In genomic region chr3:36814776-36815175, GRCh38 we compare ENCODE assay signal across 19 cellular contexts. TPM values are rescaled to one million over a fixed set of nuclear protein-coding genes. Genes with fewer than 3 reads are reported as not detected.
DNase-seq lines count a peak whose midpoint lies in the region; ATAC-seq, FAIRE-seq and TF ChIP-seq lines count a peak whose summit lies in the region.
"Had no signal": no experiment of that assay in that cellular context is flagged by ENCODE, and none has a peak within 500 bp of the region (broad histone marks: within the 10 kb centered on the region; RNA-seq: fewer than 3 reads in every experiment).

No MANE protein-coding gene starts in this region.

- POLR2A ChIA-PET in IMR-90 (lab: Charles Lee; ENCODE audit: unreplicated experiment): no interaction called here

- dilution Hi-C loops in IMR-90 (cut with HindIII; ENCODE audit: low sequenced_read_pairs, unreplicated experiment): no loop called here

- no peak overlapping the region for H3K23ac ChIP-seq in IMR-90 (ENCODE audit: low read depth, low read length)

- no peak overlapping the region for H3K9ac ChIP-seq in IMR-90 (ENCODE audit: low read depth, low read length)

- H3K27ac ChIP-seq in IMR-90 (ENCODE audit: insufficient read depth, low read length) (no peak overlapping the region), caudate nucleus (ENCODE audit: low read depth, low read length) (peak overlapping the region; percentile 13), spleen (no peak overlapping the region)
- H3K27ac ChIP-seq: heart right ventricle had no signal

- no peaks in the 10 kb centered on the region for H3K9me3 ChIP-seq in IMR-90 (ENCODE audit: control insufficient read depth, insufficient read depth, low read length)
- no peaks in the 10 kb centered on the region for H3K9me3 ChIP-seq in spleen
- H3K9me3 ChIP-seq: heart right ventricle, MG63 had no signal

- H2AK5ac ChIP-seq in IMR-90 (ENCODE audit: low read depth, low read length): no peak overlapping the region

- H2BK20ac ChIP-seq in IMR-90 (ENCODE audit: low read depth, low read length): no peak overlapping the region

- H3K56ac ChIP-seq in IMR-90 (ENCODE audit: extremely low read depth, insufficient read depth, low read length): no peak overlapping the region

- H3K4me3 ChIP-seq in IMR-90 (ENCODE audit: insufficient read depth, low read depth, low read length) (no peak overlapping the region), spleen (no peak overlapping the region)
- H3K4me3 ChIP-seq: heart right ventricle, MG63 had no signal

- no peak overlapping the region for H2BK5ac ChIP-seq in IMR-90 (ENCODE audit: low read depth, low read length, poor library complexity, severe bottlenecking)

- H3K4me1 Mint-ChIP-seq in osteocyte (ENCODE audit: unreplicated experiment): no peaks in the 10 kb centered on the region
- H3K4me1 Mint-ChIP-seq: activated CD4-positive, alpha-beta T cell treated with anti-CD3 and anti-CD28 coated beads, Interleukin-2, amount 10 ng/mL, durations not matched to agents 24 days and 14 days; CD4-positive, alpha-beta memory T cell; T-cell had no signal

- H3K79me1 ChIP-seq in IMR-90 (ENCODE audit: low read depth in 1 of 2, low read length in 2 of 2): no peaks in the 10 kb centered on the region

- no peak overlapping the region for H2BK120ac ChIP-seq in IMR-90 (ENCODE audit: low read depth, low read length)

- TF ChIP-seq CTCF in GM12874 (IDR thresholded peaks at IDR 0.05; ENCODE audit: insufficient read depth, low read depth, low read length) (peak; percentile 13; the same call in 1 of the 2 replicates), IMR-90 (conservative IDR thresholded peaks at IDR 0.05; ENCODE audit: low read depth, low read length) (0 out of 2 replicates have a peak, but pooled peaks have one; percentile 13), osteocyte (IDR thresholded peaks at IDR 0.05) (no peak), spleen (IDR thresholded peaks at IDR 0.05 in 8 of 11, conservative IDR thresholded peaks at IDR 0.05 in 3 of 11) (no peak)

- H4K8ac ChIP-seq in IMR-90 (ENCODE audit: low read depth in 2 of 2, low read length in 2 of 2): no peak overlapping the region

- no peak overlapping the region for H2AFZ ChIP-seq in IMR-90 (replicated peaks; ENCODE audit: low read length, poor library complexity)

- no peaks in the 10 kb centered on the region for H3K9me1 ChIP-seq in IMR-90 (ENCODE audit: insufficient read depth, low read length)

- H2BK15ac ChIP-seq in IMR-90 (ENCODE audit: low read depth, low read length): no peak overlapping the region

- 51% methylated on average over 2 of the region's 4 CpGs; no CpG with 5 or more reads in 1 of the 2 experiments for WGBS in IMR-90 (ENCODE audit: extremely low coverage in 2 of 2, insufficient read length in 1 of 2), 2 experiments
- 68 to 85% (median 84%) methylated on average over 4 of the region's 4 CpGs for WGBS in spleen, 5 donors

- H3K27me3 ChIP-seq in IMR-90 (ENCODE audit: control insufficient read depth, insufficient read depth, low read length) (peaks cover 19% of the 10 kb centered on the region; the same call in 1 of the 2 replicates), spleen (replicated peaks in 1 of 7) (no peaks in the 10 kb centered on the region)
- H3K27me3 ChIP-seq: heart right ventricle, MG63 had no signal

- BruUV-seq in IMR-90 (replicated peaks; lab: Mats Ljungman, UMichigan): no TSS peak

- no peaks in the 10 kb centered on the region for H4K20me1 ChIP-seq in IMR-90 (ENCODE audit: insufficient read depth, low read length)

- DNase-seq in IMR-90 (no peak), caudate nucleus (lab: John Stamatoyannopoulos, UW) (no peak), osteocyte (ENCODE audit: extremely low spot score, unreplicated experiment) (peak; percentile 17), UCSD-AML1 (lab: John Stamatoyannopoulos, UW; ENCODE audit: unreplicated experiment) (no peak), GM19239 (ENCODE audit: insufficient read length, low spot score) (no peak), spleen (no peak), NCI-H524 (lab: John Stamatoyannopoulos, UW) (no peak)
- DNase-seq: activated CD4-positive, alpha-beta T cell treated with anti-CD3 and anti-CD28 coated beads, Interleukin-2, amount 10 ng/mL, durations not matched to agents 24 days and 14 days; CD4-positive, alpha-beta memory T cell; effector CD4-positive, alpha-beta T cell; MG63; naive thymus-derived CD8-positive, alpha-beta T cell; NCI-H2227 treated with DMSO at 0.1 percent for 48 hours; T-cell had no signal

- peak; percentile 54; the same call in 1 of the 2 replicates for ATAC-seq in IMR-90 (ENCODE audit: low read depth)
- ATAC-seq: left lobe of liver; naive thymus-derived CD8-positive, alpha-beta T cell; T-cell had no signal

- peaks cover 10% of the 10 kb centered on the region for H3K27me3 Mint-ChIP-seq in osteocyte (ENCODE audit: unreplicated experiment)

- no peak for FAIRE-seq in GM19239 (lab: Jason Lieb, UNC)
- FAIRE-seq: G401.6 had no signal

- H3K4me3 Mint-ChIP-seq in osteocyte (ENCODE audit: unreplicated experiment): no peak overlapping the region
- H3K4me3 Mint-ChIP-seq: activated CD4-positive, alpha-beta T cell treated with anti-CD3 and anti-CD28 coated beads, Interleukin-2, amount 10 ng/mL, durations not matched to agents 24 days and 14 days; activated T-helper 1 cell treated with anti-CD3 and anti-CD28 coated beads, Interleukin-12 subunit alpha, Interleukin-12 subunit beta, Interleukin-2, Interleukin-4 antibody, amounts not matched to agents 30 ng/mL and 10 ng/mL and 1 ng/mL, durations not matched to agents 14 hours and 24 hours and 36 hours; CD4-positive, alpha-beta memory T cell; naive thymus-derived CD8-positive, alpha-beta T cell; T-cell had no signal

- TF ChIP-seq POLR2A in IMR-90 (IDR thresholded peaks at IDR 0.05; ENCODE audit: low read depth, low read length) (no peak), spleen (IDR thresholded peaks at IDR 0.05) (no peak)

- in situ Hi-C loops in IMR-90 (cut with MboI; ENCODE audit: low sequenced_read_pairs): no loop called here

- no peaks in the 10 kb centered on the region for H3K9me3 Mint-ChIP-seq in osteocyte (ENCODE audit: unreplicated experiment)
- H3K9me3 Mint-ChIP-seq: activated CD4-positive, alpha-beta T cell treated with anti-CD3 and anti-CD28 coated beads, Interleukin-2, amount 10 ng/mL, durations not matched to agents 24 days and 14 days; activated T-helper 1 cell treated with anti-CD3 and anti-CD28 coated beads, Interleukin-12 subunit alpha, Interleukin-12 subunit beta, Interleukin-2, Interleukin-4 antibody, amounts not matched to agents 30 ng/mL and 10 ng/mL and 1 ng/mL, durations not matched to agents 14 hours and 24 hours and 36 hours; naive thymus-derived CD8-positive, alpha-beta T cell; T-cell had no signal

- H3K4me2 ChIP-seq in IMR-90 (ENCODE audit: low read depth, low read length): no peak overlapping the region

- no peak overlapping the region for H3K18ac ChIP-seq in IMR-90 (ENCODE audit: low read depth, low read length)

- H3K36me3 Mint-ChIP-seq in osteocyte (ENCODE audit: unreplicated experiment): no peaks in the 10 kb centered on the region
- H3K36me3 Mint-ChIP-seq: CD4-positive, alpha-beta memory T cell; naive thymus-derived CD8-positive, alpha-beta T cell; T-cell had no signal

- H3K27ac Mint-ChIP-seq in osteocyte (ENCODE audit: unreplicated experiment): no peak overlapping the region
- H3K27ac Mint-ChIP-seq: activated CD4-positive, alpha-beta T cell treated with anti-CD3 and anti-CD28 coated beads, Interleukin-2, amount 10 ng/mL, durations not matched to agents 24 days and 14 days; activated T-helper 1 cell treated with anti-CD3 and anti-CD28 coated beads, Interleukin-12 subunit alpha, Interleukin-12 subunit beta, Interleukin-2, Interleukin-4 antibody, amounts not matched to agents 30 ng/mL and 10 ng/mL and 1 ng/mL, durations not matched to agents 14 hours and 24 hours and 36 hours; CD4-positive, alpha-beta memory T cell; T-cell had no signal

- no peak overlapping the region for H4K5ac ChIP-seq in IMR-90 (ENCODE audit: low read depth, low read length)

- no peak overlapping the region for H2AK9ac ChIP-seq in IMR-90 (replicated peaks; ENCODE audit: low read depth, low read length, poor library complexity)

- no peak overlapping the region for H3K4ac ChIP-seq in IMR-90 (ENCODE audit: low read depth, low read length)

- H4K91ac ChIP-seq in IMR-90 (ENCODE audit: insufficient read depth, low read depth, low read length): no peak overlapping the region

- CTCF ChIA-PET in IMR-90 (lab: Yijun Ruan, JAX): interaction anchor here (0.6 to 1.3 kb wide), 3 partner anchors 9 to 129 kb away, joined by 4 to 7 read pairs (median 4); no protein-coding TSS in a partner anchor

- H3K36me3 ChIP-seq in IMR-90 (ENCODE audit: control insufficient read depth, insufficient read depth, low read length): no peaks in the 10 kb centered on the region
- no peaks in the 10 kb centered on the region for H3K36me3 ChIP-seq in spleen
- H3K36me3 ChIP-seq: heart right ventricle, MG63 had no signal

- H3K4me1 ChIP-seq in IMR-90 (ENCODE audit: control insufficient read depth, insufficient read depth, low read length): no peaks in the 10 kb centered on the region
- H3K4me1 ChIP-seq in spleen: no peaks in the 10 kb centered on the region

- TF ChIP-seq RAD21 in IMR-90 (IDR thresholded peaks at IDR 0.05; ENCODE audit: low read length): no peak

- intact Hi-C loops in IMR-90 (cut with micrococcal nuclease) (no loop called here), spleen (cut with DNase I; ENCODE audit: low total_unique reads) (no loop called here)

- H3K14ac ChIP-seq in IMR-90 (replicated peaks; ENCODE audit: low read depth, low read length): no peak overlapping the region

TF ChIP-seq in IMR-90, 13 proteins besides CTCF, POLR2A, EP300 and RAD21 (continues in another document):
- TF ChIP-seq, protein P1, sequence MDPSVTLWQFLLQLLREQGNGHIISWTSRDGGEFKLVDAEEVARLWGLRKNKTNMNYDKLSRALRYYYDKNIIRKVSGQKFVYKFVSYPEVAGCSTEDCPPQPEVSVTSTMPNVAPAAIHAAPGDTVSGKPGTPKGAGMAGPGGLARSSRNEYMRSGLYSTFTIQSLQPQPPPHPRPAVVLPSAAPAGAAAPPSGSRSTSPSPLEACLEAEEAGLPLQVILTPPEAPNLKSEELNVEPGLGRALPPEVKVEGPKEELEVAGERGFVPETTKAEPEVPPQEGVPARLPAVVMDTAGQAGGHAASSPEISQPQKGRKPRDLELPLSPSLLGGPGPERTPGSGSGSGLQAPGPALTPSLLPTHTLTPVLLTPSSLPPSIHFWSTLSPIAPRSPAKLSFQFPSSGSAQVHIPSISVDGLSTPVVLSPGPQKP (IDR thresholded peaks at IDR 0.05; ENCODE audit: borderline replicate concordance, low read depth, low read length): no peak
- TF ChIP-seq MAFK (IDR thresholded peaks at IDR 0.05; ENCODE audit: low read depth, low read length): no peak
- TF ChIP-seq FOS (IDR thresholded peaks at IDR 0.05; ENCODE audit: low read depth, low read length): no peak
- no peak for TF ChIP-seq BHLHE40 (IDR thresholded peaks at IDR 0.05; ENCODE audit: low read depth, low read length)
- no peak for TF ChIP-seq RCOR1 (IDR thresholded peaks at IDR 0.05; ENCODE audit: insufficient replicate concordance, low read length)

RNA-seq across cellular contexts. Expression of gene DCLK3, which starts 50.4 kb away (rescaled TPM):
- total RNA-seq in IMR-90 (2012; rRNA removed) (not detected in 2 replicates), osteocyte (not detected in 2 replicates), spleen (not detected)
- polyA plus RNA-seq in IMR-90 (2012; rRNA removed) (not detected in 2 replicates), spleen (under 1 TPM in 1 of 3 donors, not detected in 2; 0.02 TPM)
- not detected in 2 replicates for polyA plus RNA-seq in IMR-90 (2012; cell fraction: cytosol; rRNA removed)
- not detected in 2 replicates for polyA plus RNA-seq in IMR-90 (2012; cell fraction: nucleus; rRNA removed; ENCODE audit: low replicate concordance)
- total RNA-seq: activated CD4-positive, alpha-beta T cell treated with anti-CD3 and anti-CD28 coated beads, Interleukin-2, amount 10 ng/mL, durations not matched to agents 24 days and 14 days; activated T-helper 1 cell treated with anti-CD3 and anti-CD28 coated beads, Interleukin-12 subunit alpha, Interleukin-12 subunit beta, Interleukin-2, Interleukin-4 antibody, amounts not matched to agents 30 ng/mL and 10 ng/mL and 1 ng/mL, durations not matched to agents 14 hours and 24 hours and 36 hours; CD4-positive, alpha-beta memory T cell; naive thymus-derived CD8-positive, alpha-beta T cell; T-cell had no signal
- polyA plus RNA-seq: CD4-positive, alpha-beta memory T cell; naive thymus-derived CD8-positive, alpha-beta T cell had no signal

Comparison
In these comparisons a context has a peak if more than half of its experiments do, and no peak if none do; other contexts are left out.
1. CTCF ChIP-seq: peak in GM12874 (single experiment) and IMR-90 (single experiment); none in osteocyte (single experiment) and spleen (0 of 11).